27 cellular contexts compared by ENCODE assay signal in the genomic region with DNA sequence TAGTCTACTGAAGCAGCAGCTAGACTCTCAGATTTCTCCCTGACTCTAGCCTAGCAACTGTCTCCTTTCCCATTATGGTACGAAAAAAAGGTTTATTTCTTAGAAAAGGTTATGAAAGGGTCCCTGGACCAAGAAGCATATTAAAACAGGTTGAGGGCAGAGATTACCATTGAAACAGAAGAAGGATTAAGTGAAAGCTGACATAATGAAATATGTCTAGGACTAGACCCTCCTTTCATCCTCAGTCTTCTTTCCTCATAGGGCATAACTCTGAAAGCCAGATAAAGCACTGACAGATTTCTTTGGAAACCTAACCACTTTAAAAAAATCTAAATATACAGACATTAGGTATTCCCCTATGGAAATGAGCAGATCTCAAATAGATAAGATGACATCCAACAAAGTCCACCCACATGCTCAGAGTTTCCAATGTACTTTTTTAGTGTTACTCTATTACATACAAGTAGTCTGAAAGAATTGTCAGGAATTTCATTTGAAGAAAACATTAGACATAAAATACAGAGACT.
"Had no signal": no experiment of that assay in that cellular context is flagged by ENCODE, and none has a peak within 500 bp of the region (broad histone marks: within the 10 kb centered on the region; RNA-seq: fewer than 3 reads in every experiment).

No MANE protein-coding gene starts in this region.

- H3K27me3 Mint-ChIP-seq: activated naive CD8-positive, alpha-beta T cell treated with anti-CD3 and anti-CD28 coated beads, Interleukin-2, amount 10 ng/mL, durations not matched to agents 7 days and 5 days; dendritic cell treated with granulocyte-macrophage colony-stimulating factor and Interleukin-4, amounts not matched to agents 40 ng/mL and 50 ng/mL, for 4 days; naive thymus-derived CD8-positive, alpha-beta T cell; T-cell had no signal

- DNase-seq: activated CD4-positive, alpha-beta T cell treated with anti-CD3 and anti-CD28 coated beads for 1 hour; activated CD4-positive, alpha-beta T cell treated with anti-CD3 and anti-CD28 coated beads, Interleukin-2, amount 50 U/mL, for 1 hour; activated CD8-positive, alpha-beta T cell treated with anti-CD3 and anti-CD28 coated beads, Interleukin-2, amount 10 ng/mL, durations not matched to agents 7 days and 5 days; activated naive CD4-positive, alpha-beta T cell; activated naive CD8-positive, alpha-beta T cell treated with anti-CD3 and anti-CD28 coated beads, Interleukin-2, amount 10 ng/mL, durations not matched to agents 7 days and 5 days; amygdala; effector CD4-positive, alpha-beta T cell; foreskin melanocyte; glutamatergic neuron; immature natural killer cell; kidney glomerular epithelial cell; left lung; naive thymus-derived CD8-positive, alpha-beta T cell; sigmoid colon; stimulated activated CD4-positive, alpha-beta T cell treated with anti-CD3 and anti-CD28 coated beads, Interleukin-4, amount 100 ng/mL, for 1 hour; T-cell; T-helper 9 cell; transverse colon had no signal

- H3K4me3 ChIP-seq: hepatocyte, left lung, lung, sigmoid colon, transverse colon had no signal

- H3K4me1 ChIP-seq: left lung had no signal

- H3K27ac Mint-ChIP-seq: activated CD8-positive, alpha-beta T cell treated with anti-CD3 and anti-CD28 coated beads, Interleukin-2, amount 10 ng/mL, durations not matched to agents 7 days and 5 days; activated naive CD8-positive, alpha-beta T cell treated with anti-CD3 and anti-CD28 coated beads, Interleukin-2, amount 10 ng/mL, durations not matched to agents 7 days and 5 days; activated T-helper 2 cell treated with anti-CD3 and anti-CD28 coated beads, Interferon-gamma antibody, Interleukin-2, Interleukin-4, amounts not matched to agents 10 μg/mL and 5 μg/mL and 100 μg/mL, durations not matched to agents 14 hours and 24 hours and 36 hours; dendritic cell treated with granulocyte-macrophage colony-stimulating factor and Interleukin-4, amounts not matched to agents 40 ng/mL and 50 ng/mL, for 4 days; naive thymus-derived CD8-positive, alpha-beta T cell; T-cell had no signal

- H3K27me3 ChIP-seq: hepatocyte, left lung, neutrophil, sigmoid colon, transverse colon had no signal

- H3K36me3 ChIP-seq: left lung, neutrophil, sigmoid colon, transverse colon had no signal

- H3K27ac ChIP-seq: hepatocyte, left lung, neutrophil, sigmoid colon, transverse colon had no signal

- ATAC-seq: activated CD8-positive, alpha-beta T cell treated with anti-CD3 and anti-CD28 coated beads, Interleukin-2, amount 10 ng/mL, durations not matched to agents 7 days and 5 days; esophagus mucosa; left lung; naive thymus-derived CD8-positive, alpha-beta T cell; T-cell had no signal

- H3K4me3 Mint-ChIP-seq: activated CD8-positive, alpha-beta T cell treated with anti-CD3 and anti-CD28 coated beads, Interleukin-2, amount 10 ng/mL, durations not matched to agents 7 days and 5 days; activated naive CD8-positive, alpha-beta T cell treated with anti-CD3 and anti-CD28 coated beads, Interleukin-2, amount 10 ng/mL, durations not matched to agents 7 days and 5 days; dendritic cell treated with granulocyte-macrophage colony-stimulating factor and Interleukin-4, amounts not matched to agents 40 ng/mL and 50 ng/mL, for 4 days; immature natural killer cell; T-cell had no signal

- FAIRE-seq: bronchial epithelial cell, endothelial cell of umbilical vein, urothelium cell line had no signal

- H3K9me3 ChIP-seq: left lung, neutrophil, sigmoid colon, transverse colon had no signal

- H3K9me3 Mint-ChIP-seq: activated naive CD8-positive, alpha-beta T cell treated with anti-CD3 and anti-CD28 coated beads, Interleukin-2, amount 10 ng/mL, durations not matched to agents 7 days and 5 days; activated T-helper 2 cell treated with anti-CD3 and anti-CD28 coated beads, Interferon-gamma antibody, Interleukin-2, Interleukin-4, amounts not matched to agents 10 μg/mL and 5 μg/mL and 100 μg/mL, durations not matched to agents 14 hours and 24 hours and 36 hours; dendritic cell treated with granulocyte-macrophage colony-stimulating factor and Interleukin-4, amounts not matched to agents 40 ng/mL and 50 ng/mL, for 4 days; immature natural killer cell; naive thymus-derived CD8-positive, alpha-beta T cell; T-cell had no signal
